ENCODE assay signal across 8 cellular contexts in genomic region chr15:92880796-92881569, GRCh38. TPM values are rescaled to one million over a fixed set of nuclear protein-coding genes. Genes with fewer than 3 reads are reported as not detected.
DNase-seq lines count a peak whose midpoint lies in the region; ATAC-seq and TF ChIP-seq lines count a peak whose summit lies in the region.

No MANE protein-coding gene starts in this region.

- peaks cover 16% of the 10 kb centered on the region for H3K36me3 ChIP-seq in GM23248 (ENCODE audit: low read depth)
- peaks cover 25% of the 10 kb centered on the region for H3K36me3 ChIP-seq in SJCRH30
- H3K36me3 ChIP-seq in fibroblast of lung (ENCODE audit: control insufficient read depth, insufficient read depth, low read length), result no peaks in the 10 kb centered on the region
- H3K36me3 ChIP-seq in rectal smooth muscle tissue (ENCODE audit: control insufficient read depth, insufficient read depth, low read length), result no peaks in the 10 kb centered on the region

- no peaks in the 10 kb centered on the region for H3K27me3 ChIP-seq in GM23248 (replicated peaks; ENCODE audit: insufficient read depth)
- H3K27me3 ChIP-seq in SJCRH30, result no peaks in the 10 kb centered on the region
- H3K27me3 ChIP-seq in fibroblast of lung (ENCODE audit: control insufficient read depth, insufficient read depth, low read length), result no peaks in the 10 kb centered on the region
- no peaks in the 10 kb centered on the region for H3K27me3 ChIP-seq in rectal smooth muscle tissue (ENCODE audit: control insufficient read depth, insufficient read depth, low read length)

- peak overlapping the region; percentile 95 for H2AFZ ChIP-seq in GM23248
- peak overlapping the region; percentile 43 for H2AFZ ChIP-seq in fibroblast of lung (ENCODE audit: low read length)

- peak overlapping the region; percentile 78 for H3K27ac ChIP-seq in GM23248
- H3K27ac ChIP-seq in SJCRH30, result peak overlapping the region; percentile 67; the same call in 1 of the 2 replicates
- no peak overlapping the region for H3K27ac ChIP-seq in fibroblast of lung (ENCODE audit: insufficient read depth, low read length)
- H3K27ac ChIP-seq in rectal smooth muscle tissue (ENCODE audit: low read depth, low read length), result peak overlapping the region; percentile 89

- no peak for TF ChIP-seq CTCF in fibroblast of lung (conservative IDR thresholded peaks at IDR 0.05 in 1 of 2, IDR thresholded peaks at IDR 0.05 in 1 of 2; ENCODE audit: low read depth in 1 of 2, low read length in 2 of 2)

- H3K4me2 ChIP-seq in GM23248 (ENCODE audit: unreplicated experiment), result peak overlapping the region; percentile 77
- H3K4me2 ChIP-seq in fibroblast of lung (ENCODE audit: extremely low read depth, insufficient read depth, low read length), result no peak overlapping the region

- H3F3A ChIP-seq in GM23248 (ENCODE audit: insufficient read depth), result peaks cover 14% of the 10 kb centered on the region; the same call in 1 of the 2 replicates

- WGBS in GM23248 (ENCODE audit: low coverage in 1 of 2, low lambda C conversion rate in 2 of 2, missing lambda C conversion rate in 2 of 2), 2 experiments, result 25 to 28% methylated on average over 4 of the region's 4 CpGs

- peaks cover 31% of the 10 kb centered on the region for H3K79me2 ChIP-seq in GM23248 (ENCODE audit: insufficient read depth)
- peaks cover 34% of the 10 kb centered on the region for H3K79me2 ChIP-seq in fibroblast of lung (ENCODE audit: control insufficient read depth, insufficient read depth, low read length)

- H3K9ac ChIP-seq in GM23248 (peak overlapping the region; percentile 82), fibroblast of lung (ENCODE audit: insufficient read depth, low read length) (no peak overlapping the region), rectal smooth muscle tissue (ENCODE audit: low read length) (no peak overlapping the region)

- peaks cover 15% of the 10 kb centered on the region; the same call in 1 of the 2 replicates for H3K4me1 ChIP-seq in GM23248 (ENCODE audit: insufficient read depth)
- peaks cover 14% of the 10 kb centered on the region for H3K4me1 ChIP-seq in SJCRH30
- H3K4me1 ChIP-seq in fibroblast of lung (ENCODE audit: control insufficient read depth, extremely low read depth, insufficient read depth, low read length), result peaks cover 4% of the 10 kb centered on the region
- peaks cover 5% of the 10 kb centered on the region for H3K4me1 ChIP-seq in rectal smooth muscle tissue (ENCODE audit: control insufficient read depth, insufficient read depth, low read length)

- ATAC-seq in GM21529 (IDR thresholded peaks at IDR 0.05; ENCODE audit: unreplicated experiment), result no peak

- H3K9me3 ChIP-seq in GM23248 (ENCODE audit: low read depth), result no peaks in the 10 kb centered on the region
- H3K9me3 ChIP-seq in SJCRH30 (replicated peaks), result no peaks in the 10 kb centered on the region
- no peaks in the 10 kb centered on the region for H3K9me3 ChIP-seq in fibroblast of lung (ENCODE audit: control insufficient read depth, insufficient read depth, low read depth, low read length)

- DNase-seq in GM23248 (peak; percentile 36), SJCRH30 (peak in 1 of 2 experiments; percentile 46), fibroblast of lung (ENCODE audit: low read depth in 2 of 2) (peak in 1 of 2 donors; percentile 28), GM03348 (ENCODE audit: low spot score) (no peak), NCI-H510A (lab: John Stamatoyannopoulos, UW) (no peak), NCI-H774 (lab: John Stamatoyannopoulos, UW) (no peak)

- H3K9me2 ChIP-seq in GM23248 (ENCODE audit: insufficient read depth), result no peaks in the 10 kb centered on the region

- H3K4me3 ChIP-seq in GM23248 (peak overlapping the region; percentile 67), SJCRH30 (peak overlapping the region; percentile 52), fibroblast of lung (replicated peaks in 1 of 4; ENCODE audit: control extremely low read depth in 1 of 4, insufficient read depth in 1 of 4, low read depth in 3 of 4, low read length in 4 of 4) (peak overlapping the region in 1 of 4 experiments; percentile 56), rectal smooth muscle tissue (ENCODE audit: low read length) (peak overlapping the region; percentile 70)

- H4K20me1 ChIP-seq in GM23248 (ENCODE audit: insufficient read depth) (no peaks in the 10 kb centered on the region), fibroblast of lung (ENCODE audit: control insufficient read depth, extremely low read depth, insufficient read depth, low read length) (no peaks in the 10 kb centered on the region)

- in situ Hi-C loops in GM23248 (cut with MboI), result no loop called here

RNA-seq across cellular contexts. Expression of gene CHD2, which starts 19.1 kb away (rescaled TPM):
- 39.0 and 54.4 TPM in 2 replicates for total RNA-seq in GM23248 (2014; rRNA removed; shearing (Covaris generic))
- polyA plus RNA-seq in GM23248 (2016; fragmentation: Nextera tagmentation; extraction: Ambion mirVana) (36.5 and 37.0 TPM in 2 replicates), fibroblast of lung (36.5 and 41.3 TPM in 2 replicates)
- total RNA-seq in SJCRH30 (2014; rRNA removed; shearing (Covaris generic)), result 64.8 and 82.6 TPM in 2 replicates
- total RNA-seq in fibroblast of lung, result 77.8 and 92.5 TPM in 2 replicates
- 29.4 and 35.1 TPM in 2 replicates for polyA plus RNA-seq in fibroblast of lung (2012)
- 33.6 and 46.0 TPM in 2 replicates for polyA minus RNA-seq in fibroblast of lung (ENCODE audit: low replicate concordance)
